In genomic region chr6:167933847-167934246, GRCh38 we compare ENCODE assay signal across 1 cellular context.
TF ChIP-seq lines count a peak whose summit lies in the region.

No MANE protein-coding gene starts in this region.

TF ChIP-seq in GM23338, 12 proteins besides CTCF, POLR2A, EP300 and RAD21 (continued from another document):
- no peak for TF ChIP-seq ZNF462 (CRISPR knock-in tag; IDR thresholded peaks at IDR 0.05)
- no peak for TF ChIP-seq POLR2AphosphoS5 (IDR thresholded peaks at IDR 0.05; ENCODE audit: low read depth)
